In the genomic region with DNA sequence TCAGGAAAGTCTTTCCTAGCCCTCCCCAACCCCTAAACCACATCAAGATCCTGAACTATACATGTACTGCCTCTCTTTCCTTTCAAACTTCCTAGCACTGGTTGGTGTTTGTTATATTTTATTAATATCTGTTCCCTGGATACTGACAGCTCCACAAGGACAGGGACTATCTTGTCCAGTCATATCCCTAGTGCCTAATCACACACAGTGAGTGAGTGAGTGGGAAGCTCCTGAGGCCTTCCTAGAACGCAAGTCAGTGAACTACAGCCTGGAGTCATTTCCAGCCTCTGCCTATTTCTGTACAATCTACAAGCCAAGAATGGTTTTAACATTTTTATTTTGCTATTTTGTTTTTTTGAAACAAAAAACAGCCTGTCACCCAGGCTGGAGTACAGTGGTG, we compare ENCODE assay signal across 18 cellular contexts.
"Had no signal": no experiment of that assay in that cellular context is flagged by ENCODE, and none has a peak within 500 bp of the region (broad histone marks: within the 10 kb centered on the region; RNA-seq: fewer than 3 reads in every experiment).

No MANE protein-coding gene starts in this region.

- ATAC-seq: SK-N-SH treated with all-trans-retinoic acid at 6 μM for 48 hours had no signal

- H3K36me3 ChIP-seq: MG63, SJCRH30 had no signal

- H3K27me3 ChIP-seq: MG63, SJCRH30 had no signal

- H3K9me3 ChIP-seq: MG63, SJCRH30 had no signal

- H3K27ac ChIP-seq: SJCRH30 had no signal

- H3K4me3 ChIP-seq: MG63, SJCRH30 had no signal

- H3K4me1 ChIP-seq: SJCRH30 had no signal

- DNase-seq: KBM-7, MG63, NCI-H1092, NCI-H1436, NCI-H187, NCI-H2029, NCI-H2081 treated with DMSO at 0.1 percent for 48 hours, NCI-H2171, NCI-H226, NCI-H446, NCI-H510A, NCI-H524 treated with DMSO at 0.1 percent for 48 hours, NCI-H69, NCI-H774, RPMI8226, SHP77 treated with DMSO at 0.1 percent for 48 hours, SJCRH30 had no signal
